In genomic region chr11:35214792-35215193, GRCh38 we compare ENCODE assay signal across 10 cellular contexts.
DNase-seq lines count a peak whose midpoint lies in the region; ATAC-seq and TF ChIP-seq lines count a peak whose summit lies in the region.
"Had no signal": no experiment of that assay in that cellular context is flagged by ENCODE, and none has a peak within 500 bp of the region (broad histone marks: within the 10 kb centered on the region; RNA-seq: fewer than 3 reads in every experiment).

No MANE protein-coding gene starts in this region.

- H3K4me1 ChIP-seq in naive thymus-derived CD4-positive, alpha-beta T cell (ENCODE audit: control insufficient read depth in 2 of 2, insufficient read depth in 2 of 2, low read length in 2 of 2) = peaks cover 40 to 41% of the 10 kb centered on the region in 2 donors
- H3K4me1 ChIP-seq in gastrocnemius medialis = no peaks in the 10 kb centered on the region

- TF ChIP-seq POLR2A in gastrocnemius medialis (IDR thresholded peaks at IDR 0.05) = no peak

- no peaks in the 10 kb centered on the region for H3K27me3 Mint-ChIP-seq in naive thymus-derived CD4-positive, alpha-beta T cell

- peak overlapping the region in 7 of 10 donors; percentile 12 to 68 (median 44) for H3K4me3 Mint-ChIP-seq in naive thymus-derived CD4-positive, alpha-beta T cell

- ATAC-seq in naive thymus-derived CD4-positive, alpha-beta T cell = peak; percentile 71
- no peak for ATAC-seq in gastrocnemius medialis

- in situ Hi-C loops in gastrocnemius medialis (cut with MboI; ENCODE audit: low sequenced_read_pairs in 4 of 4) = loop anchor here in 1 of 4 donors (10.0 kb wide), 1 partner anchor 60 kb away; no protein-coding TSS in a partner anchor

- POLR2A ChIA-PET in naive thymus-derived CD4-positive, alpha-beta T cell (lab: Charles Lee) = interaction anchor here (0.8 to 1.3 kb wide), 2 partner anchors 52 to 88 kb away, joined by 3 to 4 read pairs; no protein-coding TSS in a partner anchor

- CTCF ChIA-PET in naive thymus-derived CD4-positive, alpha-beta T cell (lab: Charles Lee) = no interaction called here

- H3K27ac Mint-ChIP-seq in naive thymus-derived CD4-positive, alpha-beta T cell = peak overlapping the region; percentile 26 to 98 (median 92)

- intact Hi-C loops in naive thymus-derived CD4-positive, alpha-beta T cell (cut with micrococcal nuclease) = loop anchor here (1.0 to 5.0 kb wide), 3 partner anchors 11 to 287 kb away; no protein-coding TSS in a partner anchor
- intact Hi-C loops in gastrocnemius medialis (cut with DNase I; ENCODE audit: low total_unique reads) = no loop called here

- TF ChIP-seq CTCF in AG09319 (IDR thresholded peaks at IDR 0.05; ENCODE audit: low read depth, low read length) (no peak), gastrocnemius medialis (IDR thresholded peaks at IDR 0.05 in 4 of 5, conservative IDR thresholded peaks at IDR 0.05 in 1 of 5) (no peak)

- peaks cover 0 to 13% (median 5%) of the 10 kb centered on the region in 11 donors for H3K9me3 Mint-ChIP-seq in naive thymus-derived CD4-positive, alpha-beta T cell

- peak; percentile 66 for DNase-seq in AG09319 (ENCODE audit: extremely low read depth, low read depth)
- peak; percentile 6 for DNase-seq in LoVo (ENCODE audit: low spot score)
- DNase-seq in astrocyte of the hippocampus (ENCODE audit: low read depth, low spot score) = peak; percentile 97
- DNase-seq in naive thymus-derived CD4-positive, alpha-beta T cell = no peak
- no peak for DNase-seq in SK-N-DZ (ENCODE audit: low spot score)
- no peak for DNase-seq in gastrocnemius medialis
- no peak for DNase-seq in D341Med (ENCODE audit: low spot score)
- DNase-seq in SHP77 (lab: John Stamatoyannopoulos, UW) = no peak
- DNase-seq: MV-4-11 had no signal

- H3K4me3 ChIP-seq in naive thymus-derived CD4-positive, alpha-beta T cell (ENCODE audit: low read length) = no peak overlapping the region
- H3K4me3 ChIP-seq in gastrocnemius medialis = no peak overlapping the region
- H3K4me3 ChIP-seq: coronary artery had no signal

- H3K27me3 ChIP-seq in naive thymus-derived CD4-positive, alpha-beta T cell (ENCODE audit: control insufficient read depth in 2 of 2, insufficient read depth in 2 of 2, low read length in 2 of 2) = no peaks in the 10 kb centered on the region
- H3K27me3 ChIP-seq in gastrocnemius medialis = no peaks in the 10 kb centered on the region

- H3K36me3 ChIP-seq in naive thymus-derived CD4-positive, alpha-beta T cell (ENCODE audit: control insufficient read depth in 2 of 3, insufficient read depth in 3 of 3, low read length in 3 of 3) = peaks cover 19 to 50% (median 28%) of the 10 kb centered on the region in 3 experiments
- peaks cover 0 to 6% of the 10 kb centered on the region in 2 donors for H3K36me3 ChIP-seq in gastrocnemius medialis

- H3K27ac ChIP-seq in naive thymus-derived CD4-positive, alpha-beta T cell (ENCODE audit: low read depth, low read length) = peak overlapping the region; percentile 11
- H3K27ac ChIP-seq in gastrocnemius medialis = no peak overlapping the region

- no peaks in the 10 kb centered on the region for H3K9me3 ChIP-seq in naive thymus-derived CD4-positive, alpha-beta T cell (ENCODE audit: control insufficient read depth in 2 of 3, low read length in 3 of 3)
- H3K9me3 ChIP-seq in gastrocnemius medialis = no peaks in the 10 kb centered on the region

- H3K4me1 Mint-ChIP-seq in naive thymus-derived CD4-positive, alpha-beta T cell = peaks cover 41 to 97% (median 89%) of the 10 kb centered on the region in 7 donors

- H3K36me3 Mint-ChIP-seq in naive thymus-derived CD4-positive, alpha-beta T cell = peaks cover 11 to 86% (median 84%) of the 10 kb centered on the region in 5 donors

Comparison
In these comparisons a context has a peak if more than half of its experiments do, and no peak if none do; other contexts are left out.
1. DNase-seq: peak in AG09319 (single experiment), LoVo (single experiment) and astrocyte of the hippocampus (single experiment); none in naive thymus-derived CD4-positive, alpha-beta T cell (0 of 9), SK-N-DZ (single experiment), gastrocnemius medialis (0 of 2), D341Med (single experiment) and SHP77 (0 of 2).